In the genomic region with DNA sequence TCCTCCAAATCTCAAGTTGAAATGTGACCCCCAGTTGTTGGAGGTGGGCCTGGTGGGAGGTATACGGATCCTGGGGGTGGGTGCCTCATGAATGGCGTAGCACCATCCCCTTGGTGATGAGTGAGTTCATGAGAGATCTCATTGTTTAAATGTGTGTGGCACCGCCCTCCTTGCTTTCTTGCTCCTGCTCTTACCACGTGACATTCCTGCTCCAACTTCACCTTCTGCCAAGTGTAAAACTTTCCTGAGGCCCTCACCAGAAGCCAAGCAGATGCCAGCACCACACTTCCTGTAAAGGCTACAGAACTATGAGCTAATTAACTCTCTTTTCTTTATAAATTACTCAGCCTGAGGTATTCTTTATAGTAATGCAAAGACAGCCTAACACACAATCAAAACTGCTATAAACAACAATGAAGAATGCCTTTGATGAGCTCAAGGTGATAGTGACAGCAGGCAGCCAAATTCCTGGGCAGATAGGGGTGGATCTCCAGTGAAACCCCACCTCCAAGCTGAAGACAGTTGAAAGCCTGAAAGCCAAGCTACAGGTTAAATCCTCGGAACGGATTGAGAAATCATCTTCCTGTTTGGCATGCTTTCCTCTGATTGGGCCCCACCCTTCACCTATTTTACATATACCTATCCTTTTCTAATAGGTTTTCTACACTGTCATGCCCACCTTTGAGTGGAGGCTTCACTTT, we compare ENCODE assay signal across 16 cellular contexts.
"Had no signal": no experiment of that assay in that cellular context is flagged by ENCODE, and none has a peak within 500 bp of the region (broad histone marks: within the 10 kb centered on the region; RNA-seq: fewer than 3 reads in every experiment).

No MANE protein-coding gene starts in this region.

- H3K4me1 Mint-ChIP-seq: natural killer cell; stimulated activated naive B cell treated with anti-CD40 and anti-IgM and Interleukin-4, amounts not matched to agents 10 μg/mL and 1 μg/mL and 100 μg/mL, for 72 hours had no signal

- H3K4me3 ChIP-seq: psoas muscle, spleen had no signal

- H3K4me1 ChIP-seq: psoas muscle had no signal

- H3K27ac Mint-ChIP-seq: activated CD4-positive, alpha-beta T cell treated with anti-CD3 and anti-CD28 coated beads, Interleukin-2, amount 10 ng/mL, durations not matched to agents 7 days and 5 days; activated naive CD8-positive, alpha-beta T cell treated with anti-CD3 and anti-CD28 coated beads for 36 hours; natural killer cell; stimulated activated naive B cell treated with anti-CD40 and anti-IgM and Interleukin-4, amounts not matched to agents 10 μg/mL and 1 μg/mL and 100 μg/mL, for 72 hours had no signal

- H3K27me3 Mint-ChIP-seq: activated naive CD8-positive, alpha-beta T cell treated with anti-CD3 and anti-CD28 coated beads for 36 hours; stimulated activated naive B cell treated with anti-CD40 and anti-IgM and Interleukin-4, amounts not matched to agents 10 μg/mL and 1 μg/mL and 100 μg/mL, for 72 hours had no signal

- FAIRE-seq: endothelial cell of umbilical vein, TTC549 had no signal

- DNase-seq: activated CD4-positive, alpha-beta T cell treated with anti-CD3 and anti-CD28 coated beads, Interleukin-2, amount 10 ng/mL, durations not matched to agents 7 days and 5 days; activated CD4-positive, CD25-positive, alpha-beta regulatory T cell; activated effector memory CD4-positive, alpha-beta T cell treated with Interleukin-2 at 50 U/mL for 16 hours; activated naive CD8-positive, alpha-beta T cell treated with anti-CD3 and anti-CD28 coated beads for 36 hours; anterior cingulate cortex; hippocampal formation; natural killer cell; psoas muscle; spleen; stimulated activated CD4-positive, alpha-beta T cell treated with anti-CD3 and anti-CD28 coated beads, Interleukin-2, amount 100 ng/mL, for 24 hours; stimulated activated naive B cell treated with anti-CD40 and anti-IgM and Interleukin-4, amounts not matched to agents 10 μg/mL and 1 μg/mL and 100 μg/mL, for 72 hours; substantia nigra; T-helper 2 cell had no signal

- H3K9me3 Mint-ChIP-seq: natural killer cell had no signal

- H3K36me3 ChIP-seq: spleen had no signal

- H3K27me3 ChIP-seq: spleen had no signal

- H3K27ac ChIP-seq: psoas muscle, spleen had no signal

- ATAC-seq: natural killer cell; psoas muscle; sciatic nerve; stimulated activated naive B cell treated with anti-CD40 and anti-IgM and Interleukin-4, amounts not matched to agents 10 μg/mL and 1 μg/mL and 100 μg/mL, for 72 hours had no signal

- H3K9me3 ChIP-seq: psoas muscle, spleen had no signal

- H3K4me3 Mint-ChIP-seq: activated CD4-positive, alpha-beta T cell treated with anti-CD3 and anti-CD28 coated beads, Interleukin-2, amount 10 ng/mL, durations not matched to agents 7 days and 5 days; activated naive CD8-positive, alpha-beta T cell treated with anti-CD3 and anti-CD28 coated beads for 36 hours; natural killer cell; stimulated activated naive B cell treated with anti-CD40 and anti-IgM and Interleukin-4, amounts not matched to agents 10 μg/mL and 1 μg/mL and 100 μg/mL, for 72 hours had no signal

- H3K36me3 Mint-ChIP-seq: activated naive CD8-positive, alpha-beta T cell treated with anti-CD3 and anti-CD28 coated beads for 36 hours; natural killer cell had no signal
